8 cellular contexts compared by ENCODE assay signal in genomic region chr4:101418055-101418454, GRCh38.
A peak's percentile ranks its signal among the peaks of the same experiment; 100 is the strongest.
DNase-seq lines count a peak whose midpoint lies in the region; ATAC-seq and TF ChIP-seq lines count a peak whose summit lies in the region.

No MANE protein-coding gene starts in this region.

- H3K27ac Mint-ChIP-seq in activated CD4-positive, alpha-beta T cell treated with anti-CD3 and anti-CD28 coated beads, Interleukin-2, amount 10 ng/mL, durations not matched to agents 7 days and 5 days, result peak overlapping the region; percentile 80
- peak overlapping the region; percentile 10 to 69 (median 69) for H3K27ac Mint-ChIP-seq in nephron

- no peak for TF ChIP-seq CTCF in nephron (IDR thresholded peaks at IDR 0.05; ENCODE audit: unreplicated experiment in 3 of 3)

- CTCF ChIA-PET in activated CD4-positive, alpha-beta T cell treated with anti-CD3 and anti-CD28 coated beads, Interleukin-2, amount 10 ng/mL, durations not matched to agents 7 days and 5 days (lab: Charles Lee), result interaction anchor here (1.8 to 2.3 kb wide), 2 partner anchors 10 to 12 kb away, joined by 4 to 5 read pairs; no protein-coding TSS in a partner anchor

- H3K4me3 Mint-ChIP-seq in activated CD4-positive, alpha-beta T cell treated with anti-CD3 and anti-CD28 coated beads, Interleukin-2, amount 10 ng/mL, durations not matched to agents 7 days and 5 days, result peak overlapping the region; percentile 60
- no peak overlapping the region for H3K4me3 Mint-ChIP-seq in nephron

- POLR2A ChIA-PET in activated CD4-positive, alpha-beta T cell treated with anti-CD3 and anti-CD28 coated beads, Interleukin-2, amount 10 ng/mL, durations not matched to agents 7 days and 5 days (lab: Charles Lee), result no interaction called here

- H3K36me3 Mint-ChIP-seq in activated CD4-positive, alpha-beta T cell treated with anti-CD3 and anti-CD28 coated beads, Interleukin-2, amount 10 ng/mL, durations not matched to agents 7 days and 5 days (ENCODE audit: low read depth), result peaks cover 17% of the 10 kb centered on the region
- H3K36me3 Mint-ChIP-seq in nephron (ENCODE audit: low read depth), result no peaks in the 10 kb centered on the region

- H3K27me3 Mint-ChIP-seq in activated CD4-positive, alpha-beta T cell treated with anti-CD3 and anti-CD28 coated beads, Interleukin-2, amount 10 ng/mL, durations not matched to agents 7 days and 5 days, result peaks cover 56% of the 10 kb centered on the region
- H3K27me3 Mint-ChIP-seq in nephron (ENCODE audit: low read depth), result no peaks in the 10 kb centered on the region

- peak; percentile 80 for DNase-seq in activated CD4-positive, alpha-beta T cell treated with anti-CD3 and anti-CD28 coated beads, Interleukin-2, amount 10 ng/mL, durations not matched to agents 7 days and 5 days
- no peak for DNase-seq in NCI-H187 (lab: John Stamatoyannopoulos, UW)
- no peak for DNase-seq in NCI-H1436 (lab: John Stamatoyannopoulos, UW)
- DNase-seq in NCI-H510A (lab: John Stamatoyannopoulos, UW), result no peak
- DNase-seq in hepatic stellate cell (ENCODE audit: low spot score), result no peak

- H3K9me3 Mint-ChIP-seq in activated CD4-positive, alpha-beta T cell treated with anti-CD3 and anti-CD28 coated beads, Interleukin-2, amount 10 ng/mL, durations not matched to agents 7 days and 5 days, result peaks cover 3% of the 10 kb centered on the region
- no peaks in the 10 kb centered on the region for H3K9me3 Mint-ChIP-seq in nephron

- ATAC-seq in GM19328 (IDR thresholded peaks at IDR 0.05; ENCODE audit: unreplicated experiment) (peak; percentile 72), HG03159 (IDR thresholded peaks at IDR 0.05; ENCODE audit: unreplicated experiment) (peak; percentile 76)

- H3K4me1 Mint-ChIP-seq in activated CD4-positive, alpha-beta T cell treated with anti-CD3 and anti-CD28 coated beads, Interleukin-2, amount 10 ng/mL, durations not matched to agents 7 days and 5 days, result peaks cover 52% of the 10 kb centered on the region
- H3K4me1 Mint-ChIP-seq in nephron, result peaks cover 18% of the 10 kb centered on the region
